In the genomic region with DNA sequence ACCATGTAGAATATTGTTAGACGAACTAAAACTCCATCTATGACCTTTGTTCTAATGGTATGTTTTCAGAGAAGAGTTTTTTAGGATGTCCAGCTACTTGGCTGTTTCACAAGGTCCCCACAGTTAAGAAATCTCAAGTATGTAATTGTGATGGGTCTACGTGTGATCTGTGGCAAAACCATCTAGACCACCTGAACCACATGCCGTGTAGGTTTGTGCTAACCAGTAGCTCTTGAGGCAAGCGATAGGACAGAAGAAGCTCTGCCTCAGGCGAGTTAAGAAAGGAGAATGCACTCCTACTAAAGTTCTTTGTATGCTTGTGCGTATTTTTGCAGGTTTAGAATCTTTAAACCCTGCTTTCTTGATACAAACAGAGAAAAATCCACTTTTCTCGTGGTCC, we compare ENCODE assay signal across 36 cellular contexts.
"Had no signal": no experiment of that assay in that cellular context is flagged by ENCODE, and none has a peak within 500 bp of the region (broad histone marks: within the 10 kb centered on the region; RNA-seq: fewer than 3 reads in every experiment).

No MANE protein-coding gene starts in this region.

- H3K27ac ChIP-seq: adrenal gland, body of pancreas, brain microvascular endothelial cell, breast epithelium, VCaP had no signal

- FAIRE-seq: TTC549 had no signal

- ATAC-seq: activated CD8-positive, alpha-beta T cell treated with anti-CD3 and anti-CD28 coated beads for 36 hours; activated naive CD4-positive, alpha-beta T cell treated with anti-CD3 and anti-CD28 coated beads, Interleukin-2, amount 50 U/mL, for 72 hours; activated T-cell treated with anti-CD3 and anti-CD28 coated beads, Interleukin-2, amount 50 U/mL, for 4 hours; activated T-cell treated with anti-CD3 and anti-CD28 coated beads, Interleukin-2, amount 50 U/mL, for 72 hours; activated T-helper 17 cell treated with anti-CD3 and anti-CD28 coated beads, Interleukin-2, amount 50 U/mL, for 72 hours; body of pancreas had no signal

- DNase-seq: activated B cell treated with CpG ODN at 0.5 μM for 24 hours; activated CD4-positive, alpha-beta memory T cell treated with anti-CD3 and anti-CD28 coated beads for 36 hours; activated CD4-positive, alpha-beta T cell treated with anti-CD3 and anti-CD28 coated beads for 4 hours; activated CD4-positive, alpha-beta T cell treated with anti-CD3 and anti-CD28 coated beads, Interleukin-2, amount 50 U/mL, for 1 hour; activated CD4-positive, alpha-beta T cell treated with anti-CD3 and anti-CD28 coated beads, Interleukin-2, amount 50 U/mL, for 4 hours; activated CD4-positive, CD25-positive, alpha-beta regulatory T cell treated with anti-CD3 and anti-CD28 coated beads, Interleukin-2, amount 50 U/mL, for 72 hours; activated CD8-positive, alpha-beta memory T cell treated with anti-CD3 and anti-CD28 coated beads, Interleukin-2, amount 50 U/mL, for 4 hours; activated CD8-positive, alpha-beta T cell treated with anti-CD3 and anti-CD28 coated beads for 36 hours; activated effector memory CD4-positive, alpha-beta T cell treated with anti-CD3 and anti-CD28 coated beads, Interleukin-2, amount 50 U/mL, for 16 hours; activated gamma-delta T cell treated with Interleukin-2 at 50 U/mL for 16 hours; activated naive CD4-positive, alpha-beta T cell; activated naive CD4-positive, alpha-beta T cell treated with anti-CD3 and anti-CD28 coated beads for 36 hours; activated naive CD4-positive, alpha-beta T cell treated with anti-CD3 and anti-CD28 coated beads, Interleukin-2, amount 50 U/mL, for 16 hours; activated naive CD8-positive, alpha-beta T cell treated with anti-CD3 and anti-CD28 coated beads for 36 hours; activated T-cell treated with anti-CD3 and anti-CD28 coated beads for 4 hours; activated T-cell treated with anti-CD3 and anti-CD28 coated beads, Interleukin-2, amount 50 U/mL, for 1 hour; activated T-cell treated with anti-CD3 and anti-CD28 coated beads, Interleukin-2, amount 50 U/mL, for 4 hours; activated T-cell treated with anti-CD3 and anti-CD28 coated beads, Interleukin-2, amount 50 U/mL, for 72 hours; adrenal gland; amniotic stem cell; aorta; body of pancreas; brain microvascular endothelial cell; central memory CD4-positive, alpha-beta T cell; T-helper 1 cell; T-helper 2 cell; T-helper 9 cell had no signal

- H3K9me3 ChIP-seq: adrenal gland, body of pancreas, breast epithelium had no signal

- H3K27ac Mint-ChIP-seq: activated B cell treated with CpG ODN at 0.5 μM for 24 hours; activated CD4-positive, alpha-beta memory T cell treated with anti-CD3 and anti-CD28 coated beads for 36 hours; activated CD4-positive, alpha-beta T cell treated with anti-CD3 and anti-CD28 coated beads, Interleukin-2, amount 10 ng/mL, durations not matched to agents 24 days and 14 days; activated CD8-positive, alpha-beta T cell treated with anti-CD3 and anti-CD28 coated beads for 36 hours; activated naive CD4-positive, alpha-beta T cell treated with anti-CD3 and anti-CD28 coated beads for 36 hours; activated naive CD4-positive, alpha-beta T cell treated with anti-CD3 and anti-CD28 coated beads, Interleukin-2, amount 50 U/mL, for 72 hours; activated naive CD8-positive, alpha-beta T cell treated with anti-CD3 and anti-CD28 coated beads for 36 hours; activated T-cell treated with anti-CD3 and anti-CD28 coated beads, Interleukin-2, amount 50 U/mL, for 72 hours; activated T-helper 1 cell treated with anti-CD3 and anti-CD28 coated beads, Interleukin-12 subunit alpha, Interleukin-12 subunit beta, Interleukin-2, Interleukin-4 antibody, amounts not matched to agents 30 ng/mL and 10 ng/mL and 1 ng/mL, durations not matched to agents 14 hours and 24 hours and 36 hours; activated T-helper 17 cell treated with anti-CD3 and anti-CD28 coated beads, Interleukin-2, amount 50 U/mL, for 72 hours; T-helper 1 cell treated with Interleukin-12 subunit alpha and Interleukin-12 subunit beta and Interleukin-4 antibody, amounts not matched to agents 30 μg/mL and 1 μg/mL, for 36 hours; T-helper 2 cell treated with Interferon-gamma antibody and Interleukin-4, amounts not matched to agents 5 μg/mL and 100 μg/mL, for 36 hours had no signal

- H3K4me1 ChIP-seq: breast epithelium had no signal

- H3K36me3 ChIP-seq: adrenal gland, brain microvascular endothelial cell, breast epithelium had no signal

- H3K4me3 Mint-ChIP-seq: activated B cell treated with CpG ODN at 0.5 μM for 24 hours; activated CD4-positive, alpha-beta memory T cell treated with anti-CD3 and anti-CD28 coated beads for 36 hours; activated CD4-positive, alpha-beta T cell treated with anti-CD3 and anti-CD28 coated beads, Interleukin-2, amount 10 ng/mL, durations not matched to agents 24 days and 14 days; activated CD8-positive, alpha-beta T cell treated with anti-CD3 and anti-CD28 coated beads for 36 hours; activated naive CD4-positive, alpha-beta T cell treated with anti-CD3 and anti-CD28 coated beads for 36 hours; activated naive CD8-positive, alpha-beta T cell treated with anti-CD3 and anti-CD28 coated beads for 36 hours; activated T-cell treated with anti-CD3 and anti-CD28 coated beads, Interleukin-2, amount 50 U/mL, for 4 hours; activated T-cell treated with anti-CD3 and anti-CD28 coated beads, Interleukin-2, amount 50 U/mL, for 72 hours; activated T-helper 1 cell treated with anti-CD3 and anti-CD28 coated beads, Interleukin-12 subunit alpha, Interleukin-12 subunit beta, Interleukin-2, Interleukin-4 antibody, amounts not matched to agents 30 ng/mL and 10 ng/mL and 1 ng/mL, durations not matched to agents 14 hours and 24 hours and 36 hours; activated T-helper 17 cell treated with anti-CD3 and anti-CD28 coated beads, Interleukin-2, amount 50 U/mL, for 72 hours; T-helper 1 cell treated with Interleukin-12 subunit alpha and Interleukin-12 subunit beta and Interleukin-4 antibody, amounts not matched to agents 30 μg/mL and 1 μg/mL, for 36 hours; T-helper 2 cell treated with Interferon-gamma antibody and Interleukin-4, amounts not matched to agents 5 μg/mL and 100 μg/mL, for 36 hours had no signal

- H3K9me3 Mint-ChIP-seq: activated B cell treated with CpG ODN at 0.5 μM for 24 hours; activated CD4-positive, alpha-beta memory T cell treated with anti-CD3 and anti-CD28 coated beads for 36 hours; activated CD4-positive, alpha-beta T cell treated with anti-CD3 and anti-CD28 coated beads, Interleukin-2, amount 10 ng/mL, durations not matched to agents 24 days and 14 days; activated CD8-positive, alpha-beta T cell treated with anti-CD3 and anti-CD28 coated beads for 36 hours; activated naive CD4-positive, alpha-beta T cell treated with anti-CD3 and anti-CD28 coated beads for 36 hours; activated naive CD4-positive, alpha-beta T cell treated with anti-CD3 and anti-CD28 coated beads, Interleukin-2, amount 50 U/mL, for 72 hours; activated naive CD8-positive, alpha-beta T cell treated with anti-CD3 and anti-CD28 coated beads for 36 hours; activated T-cell treated with anti-CD3 and anti-CD28 coated beads, Interleukin-2, amount 50 U/mL, for 4 hours; activated T-cell treated with anti-CD3 and anti-CD28 coated beads, Interleukin-2, amount 50 U/mL, for 72 hours; activated T-helper 1 cell treated with anti-CD3 and anti-CD28 coated beads, Interleukin-12 subunit alpha, Interleukin-12 subunit beta, Interleukin-2, Interleukin-4 antibody, amounts not matched to agents 30 ng/mL and 10 ng/mL and 1 ng/mL, durations not matched to agents 14 hours and 24 hours and 36 hours; activated T-helper 17 cell treated with anti-CD3 and anti-CD28 coated beads, Interleukin-2, amount 50 U/mL, for 72 hours; T-helper 1 cell treated with Interleukin-12 subunit alpha and Interleukin-12 subunit beta and Interleukin-4 antibody, amounts not matched to agents 30 μg/mL and 1 μg/mL, for 36 hours; T-helper 2 cell treated with Interferon-gamma antibody and Interleukin-4, amounts not matched to agents 5 μg/mL and 100 μg/mL, for 36 hours had no signal

- H3K4me3 ChIP-seq: adrenal gland, body of pancreas, breast epithelium had no signal

- H3K27me3 ChIP-seq: adrenal gland, body of pancreas, brain microvascular endothelial cell, breast epithelium had no signal
